ENCODE assay signal across 30 cellular contexts in genomic region chr3:46599590-46599989, GRCh38. TPM values are rescaled to one million over a fixed set of nuclear protein-coding genes. Genes with fewer than 3 reads are reported as not detected.
"Had no signal": no experiment of that assay in that cellular context is flagged by ENCODE, and none has a peak within 500 bp of the region (broad histone marks: within the 10 kb centered on the region; RNA-seq: fewer than 3 reads in every experiment).

No MANE protein-coding gene starts in this region.

- H3K27ac Mint-ChIP-seq: activated CD4-positive, alpha-beta memory T cell treated with anti-CD3 and anti-CD28 coated beads for 36 hours; activated CD4-positive, alpha-beta T cell treated with anti-CD3 and anti-CD28 coated beads, Interleukin-2, amount 10 ng/mL, durations not matched to agents 7 days and 5 days; activated naive CD4-positive, alpha-beta T cell treated with anti-CD3 and anti-CD28 coated beads, Interleukin-2, amount 50 U/mL, for 72 hours; activated naive CD8-positive, alpha-beta T cell treated with anti-CD3 and anti-CD28 coated beads, Interleukin-2, amount 50 U/mL, for 24 hours; activated T-helper 17 cell treated with anti-CD3 and anti-CD28 coated beads, Interleukin-2, amount 50 U/mL, for 72 hours; T-helper 1 cell treated with Interleukin-12 subunit alpha and Interleukin-12 subunit beta and Interleukin-4 antibody, amounts not matched to agents 30 μg/mL and 1 μg/mL, for 36 hours had no signal

- ATAC-seq: activated naive CD4-positive, alpha-beta T cell treated with anti-CD3 and anti-CD28 coated beads, Interleukin-2, amount 50 U/mL, for 72 hours; activated naive CD8-positive, alpha-beta T cell treated with anti-CD3 and anti-CD28 coated beads, Interleukin-2, amount 50 U/mL, for 24 hours; activated T-helper 17 cell treated with anti-CD3 and anti-CD28 coated beads, Interleukin-2, amount 50 U/mL, for 72 hours; body of pancreas; PC-3 had no signal

- H3K27ac ChIP-seq: ascending aorta, body of pancreas, SJSA1 had no signal

- H3K27me3 ChIP-seq: ascending aorta, body of pancreas, SJSA1 had no signal

- H3K27me3 Mint-ChIP-seq: activated naive CD8-positive, alpha-beta T cell treated with anti-CD3 and anti-CD28 coated beads, Interleukin-2, amount 50 U/mL, for 24 hours had no signal

- DNase-seq: activated CD4-positive, alpha-beta memory T cell treated with anti-CD3 and anti-CD28 coated beads for 36 hours; activated CD4-positive, alpha-beta T cell treated with anti-CD3 and anti-CD28 coated beads, Interleukin-2, amount 10 ng/mL, durations not matched to agents 7 days and 5 days; activated CD4-positive, CD25-positive, alpha-beta regulatory T cell; activated CD8-positive, alpha-beta memory T cell treated with anti-CD3 and anti-CD28 coated beads for 24 hours; activated naive CD8-positive, alpha-beta T cell treated with anti-CD3 and anti-CD28 coated beads, Interleukin-2, amount 50 U/mL, for 24 hours; activated T-cell treated with anti-CD3 and anti-CD28 coated beads for 4 hours; activated T-cell treated with anti-CD3 and anti-CD28 coated beads, Interleukin-2, amount 50 U/mL, for 48 hours; amniotic stem cell; body of pancreas; central memory CD4-positive, alpha-beta T cell; Karpas-422; MM.1S; NCI-H1105; NCI-H1436 treated with DMSO at 0.1 percent for 48 hours; NCI-H187; NCI-H2081 treated with DMSO at 0.1 percent for 48 hours; NCI-H446; NCI-H524; PC-3; SHP77; T1000 had no signal

- FAIRE-seq: RCC 7860, TTC549 had no signal

- H3K9me3 ChIP-seq: ascending aorta, body of pancreas, SJSA1 had no signal

- H3K4me1 ChIP-seq: ascending aorta, body of pancreas, SJSA1 had no signal

- H3K4me3 Mint-ChIP-seq: activated CD4-positive, alpha-beta memory T cell treated with anti-CD3 and anti-CD28 coated beads for 36 hours; activated CD4-positive, alpha-beta T cell treated with anti-CD3 and anti-CD28 coated beads, Interleukin-2, amount 10 ng/mL, durations not matched to agents 7 days and 5 days; activated naive CD8-positive, alpha-beta T cell treated with anti-CD3 and anti-CD28 coated beads, Interleukin-2, amount 50 U/mL, for 24 hours; activated T-helper 17 cell treated with anti-CD3 and anti-CD28 coated beads, Interleukin-2, amount 50 U/mL, for 72 hours; T-helper 1 cell treated with Interleukin-12 subunit alpha and Interleukin-12 subunit beta and Interleukin-4 antibody, amounts not matched to agents 30 μg/mL and 1 μg/mL, for 36 hours had no signal

- H3K4me1 Mint-ChIP-seq: activated CD4-positive, alpha-beta T cell treated with anti-CD3 and anti-CD28 coated beads, Interleukin-2, amount 10 ng/mL, durations not matched to agents 7 days and 5 days; activated naive CD8-positive, alpha-beta T cell treated with anti-CD3 and anti-CD28 coated beads, Interleukin-2, amount 50 U/mL, for 24 hours; activated T-helper 17 cell treated with anti-CD3 and anti-CD28 coated beads, Interleukin-2, amount 50 U/mL, for 72 hours had no signal

- H3K36me3 ChIP-seq: ascending aorta, SJSA1 had no signal

- H3K36me3 Mint-ChIP-seq: activated CD4-positive, alpha-beta memory T cell treated with anti-CD3 and anti-CD28 coated beads for 36 hours; activated naive CD4-positive, alpha-beta T cell treated with anti-CD3 and anti-CD28 coated beads, Interleukin-2, amount 50 U/mL, for 72 hours had no signal

- H3K9me3 Mint-ChIP-seq: activated CD4-positive, alpha-beta memory T cell treated with anti-CD3 and anti-CD28 coated beads for 36 hours; activated CD4-positive, alpha-beta T cell treated with anti-CD3 and anti-CD28 coated beads, Interleukin-2, amount 10 ng/mL, durations not matched to agents 7 days and 5 days; activated naive CD4-positive, alpha-beta T cell treated with anti-CD3 and anti-CD28 coated beads, Interleukin-2, amount 50 U/mL, for 72 hours; activated naive CD8-positive, alpha-beta T cell treated with anti-CD3 and anti-CD28 coated beads, Interleukin-2, amount 50 U/mL, for 24 hours; activated T-helper 17 cell treated with anti-CD3 and anti-CD28 coated beads, Interleukin-2, amount 50 U/mL, for 72 hours; T-helper 1 cell treated with Interleukin-12 subunit alpha and Interleukin-12 subunit beta and Interleukin-4 antibody, amounts not matched to agents 30 μg/mL and 1 μg/mL, for 36 hours had no signal

- H3K4me3 ChIP-seq: ascending aorta, body of pancreas, SJSA1 had no signal

RNA-seq across cellular contexts. Expression of gene FAM240A, which starts 12.7 kb away (rescaled TPM):
- total RNA-seq: activated CD4-positive, alpha-beta memory T cell treated with anti-CD3 and anti-CD28 coated beads for 36 hours; activated CD4-positive, alpha-beta T cell treated with anti-CD3 and anti-CD28 coated beads, Interleukin-2, amount 10 ng/mL, durations not matched to agents 7 days and 5 days; activated naive CD4-positive, alpha-beta T cell treated with anti-CD3 and anti-CD28 coated beads, Interleukin-2, amount 50 U/mL, for 72 hours; activated T-helper 17 cell treated with anti-CD3 and anti-CD28 coated beads, Interleukin-2, amount 50 U/mL, for 72 hours; ascending aorta; body of pancreas; bronchial epithelial cell; chondrocyte; PC-3; SJSA1 had no signal

RNA-seq across cellular contexts. Expression of gene LRRC2, which starts 33.5 kb away (rescaled TPM):
- total RNA-seq: activated CD4-positive, alpha-beta memory T cell treated with anti-CD3 and anti-CD28 coated beads for 36 hours; activated naive CD4-positive, alpha-beta T cell treated with anti-CD3 and anti-CD28 coated beads, Interleukin-2, amount 50 U/mL, for 72 hours; activated T-helper 17 cell treated with anti-CD3 and anti-CD28 coated beads, Interleukin-2, amount 50 U/mL, for 72 hours; ascending aorta had no signal
